In the genomic region with DNA sequence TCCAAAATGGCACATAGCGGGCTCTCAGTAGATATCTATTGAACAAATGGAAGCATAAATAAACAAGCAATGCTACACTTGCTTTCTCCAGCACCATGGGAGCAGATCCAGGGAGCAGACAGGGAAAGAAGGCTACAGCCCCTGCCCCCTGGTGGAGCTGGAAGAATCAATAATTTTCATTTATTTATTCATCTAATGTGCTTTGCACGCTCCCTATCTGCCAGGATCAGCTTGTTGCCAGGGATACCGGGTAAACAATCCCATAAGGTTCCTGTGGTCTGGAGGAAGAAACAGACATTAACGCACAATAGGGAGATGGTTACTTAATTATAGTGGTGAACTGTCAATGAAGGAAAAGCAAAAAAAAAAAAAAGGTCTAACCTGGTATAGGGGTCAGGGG, we compare ENCODE assay signal across 9 cellular contexts. TPM values are rescaled to one million over a fixed set of nuclear protein-coding genes. Genes with fewer than 3 reads are reported as not detected.
A peak's percentile ranks its signal among the peaks of the same experiment; 100 is the strongest.
DNase-seq lines count a peak whose midpoint lies in the region; ATAC-seq and TF ChIP-seq lines count a peak whose summit lies in the region.
"Had no signal": no experiment of that assay in that cellular context is flagged by ENCODE, and none has a peak within 500 bp of the region (broad histone marks: within the 10 kb centered on the region; RNA-seq: fewer than 3 reads in every experiment).

No MANE protein-coding gene starts in this region.

- peaks cover 7% of the 10 kb centered on the region for H3K36me3 Mint-ChIP-seq in activated CD8-positive, alpha-beta memory T cell treated with anti-CD3 and anti-CD28 coated beads, Interleukin-2, amount 10 ng/mL, durations not matched to agents 7 days and 5 days
- H3K36me3 Mint-ChIP-seq: activated naive CD4-positive, alpha-beta T cell treated with anti-CD3 and anti-CD28 coated beads, Interleukin-2, amount 50 U/mL, for 24 hours had no signal

- TF ChIP-seq CTCF in gastroesophageal sphincter (IDR thresholded peaks at IDR 0.05): peak in 1 of 4 experiments; percentile 30
- peak; percentile 7 to 27 (median 19) for TF ChIP-seq CTCF in tibial nerve (IDR thresholded peaks at IDR 0.05)

- CTCF ChIA-PET in activated CD8-positive, alpha-beta memory T cell treated with anti-CD3 and anti-CD28 coated beads, Interleukin-2, amount 10 ng/mL, durations not matched to agents 7 days and 5 days (lab: Charles Lee): interaction anchor here (1.6 kb wide), 1 partner anchor 11 kb away, joined by 7 read pairs; no protein-coding TSS in a partner anchor

- peaks cover 17% of the 10 kb centered on the region for H3K4me1 Mint-ChIP-seq in activated CD8-positive, alpha-beta memory T cell treated with anti-CD3 and anti-CD28 coated beads, Interleukin-2, amount 10 ng/mL, durations not matched to agents 7 days and 5 days
- H3K4me1 Mint-ChIP-seq: activated naive CD4-positive, alpha-beta T cell treated with anti-CD3 and anti-CD28 coated beads, Interleukin-2, amount 50 U/mL, for 24 hours had no signal

- peak; percentile 34 for DNase-seq in activated CD8-positive, alpha-beta memory T cell treated with anti-CD3 and anti-CD28 coated beads, Interleukin-2, amount 50 U/mL, for 48 hours
- DNase-seq in activated CD8-positive, alpha-beta memory T cell treated with anti-CD3 and anti-CD28 coated beads, Interleukin-2, amount 10 ng/mL, durations not matched to agents 7 days and 5 days: no peak
- DNase-seq in SHP77 treated with DMSO at 0.1 percent for 48 hours (lab: John Stamatoyannopoulos, UW) (peak; percentile 6), tibial nerve (ENCODE audit: low spot score in 2 of 2) (no peak), RPMI8226 (no peak)
- DNase-seq in activated naive CD4-positive, alpha-beta T cell treated with Interleukin-2 at 50 U/mL for 16 hours: no peak

- no peak for ATAC-seq in activated CD8-positive, alpha-beta memory T cell treated with anti-CD3 and anti-CD28 coated beads, Interleukin-2, amount 10 ng/mL, durations not matched to agents 7 days and 5 days
- ATAC-seq in gastroesophageal sphincter (peak; percentile 46), GM19452 (IDR thresholded peaks at IDR 0.05; ENCODE audit: unreplicated experiment) (no peak)

- peaks cover 0 to 6% (median 0%) of the 10 kb centered on the region in 3 donors for H3K4me1 ChIP-seq in gastroesophageal sphincter
- H3K4me1 ChIP-seq in tibial nerve: peaks cover 0 to 8% (median 0%) of the 10 kb centered on the region in 4 donors

- no peaks in the 10 kb centered on the region for H3K9me3 Mint-ChIP-seq in activated CD8-positive, alpha-beta memory T cell treated with anti-CD3 and anti-CD28 coated beads, Interleukin-2, amount 10 ng/mL, durations not matched to agents 7 days and 5 days (ENCODE audit: low read depth)
- H3K9me3 Mint-ChIP-seq: activated naive CD4-positive, alpha-beta T cell treated with anti-CD3 and anti-CD28 coated beads, Interleukin-2, amount 50 U/mL, for 24 hours had no signal

- H3K9me3 ChIP-seq in gastroesophageal sphincter (no peaks in the 10 kb centered on the region), tibial nerve (no peaks in the 10 kb centered on the region)

- 33 to 46% methylated on average over 3 of the region's 4 CpGs for WGBS in gastroesophageal sphincter (ENCODE audit: low coverage in 1 of 2), 2 donors
- 37 to 38% methylated on average over 4 of the region's 4 CpGs for WGBS in tibial nerve, 2 donors

- TF ChIP-seq POLR2A in gastroesophageal sphincter (IDR thresholded peaks at IDR 0.05): no peak
- no peak for TF ChIP-seq POLR2A in tibial nerve (IDR thresholded peaks at IDR 0.05)

- no peak overlapping the region for H3K27ac Mint-ChIP-seq in activated CD8-positive, alpha-beta memory T cell treated with anti-CD3 and anti-CD28 coated beads, Interleukin-2, amount 10 ng/mL, durations not matched to agents 7 days and 5 days
- H3K27ac Mint-ChIP-seq: activated naive CD4-positive, alpha-beta T cell treated with anti-CD3 and anti-CD28 coated beads, Interleukin-2, amount 50 U/mL, for 24 hours had no signal

- H3K27ac ChIP-seq in gastroesophageal sphincter (no peak overlapping the region), tibial nerve (peak overlapping the region in 1 of 4 donors; percentile 55)

- H3K4me3 Mint-ChIP-seq in activated CD8-positive, alpha-beta memory T cell treated with anti-CD3 and anti-CD28 coated beads, Interleukin-2, amount 10 ng/mL, durations not matched to agents 7 days and 5 days: no peak overlapping the region
- H3K4me3 Mint-ChIP-seq: activated naive CD4-positive, alpha-beta T cell treated with anti-CD3 and anti-CD28 coated beads, Interleukin-2, amount 50 U/mL, for 24 hours had no signal

- TF ChIP-seq EP300 in gastroesophageal sphincter (IDR thresholded peaks at IDR 0.05) (no peak), tibial nerve (IDR thresholded peaks at IDR 0.05) (no peak)

- H3K4me3 ChIP-seq in gastroesophageal sphincter: no peak overlapping the region
- H3K4me3 ChIP-seq in tibial nerve: no peak overlapping the region

- H3K36me3 ChIP-seq in gastroesophageal sphincter (no peaks in the 10 kb centered on the region), tibial nerve (no peaks in the 10 kb centered on the region)

- H3K27me3 Mint-ChIP-seq in activated CD8-positive, alpha-beta memory T cell treated with anti-CD3 and anti-CD28 coated beads, Interleukin-2, amount 10 ng/mL, durations not matched to agents 7 days and 5 days: no peaks in the 10 kb centered on the region
- H3K27me3 Mint-ChIP-seq: activated naive CD4-positive, alpha-beta T cell treated with anti-CD3 and anti-CD28 coated beads, Interleukin-2, amount 50 U/mL, for 24 hours had no signal

- H3K27me3 ChIP-seq in gastroesophageal sphincter (no peaks in the 10 kb centered on the region), tibial nerve (no peaks in the 10 kb centered on the region)

RNA-seq across cellular contexts. Expression of a gene that starts 40.1 kb away (rescaled TPM):
- 10 to 100 TPM; 62.3 to 76.1 TPM for total RNA-seq in activated CD8-positive, alpha-beta memory T cell treated with anti-CD3 and anti-CD28 coated beads, Interleukin-2, amount 10 ng/mL, durations not matched to agents 7 days and 5 days
- total RNA-seq in gastroesophageal sphincter (100 to 1,000 TPM in 1 of 4 donors, 10 to 100 TPM in 3; 72.0 to 108 (median 84.7) TPM), tibial nerve (100 to 1,000 TPM in 1 of 4 donors, 10 to 100 TPM in 3; 72.8 to 164 (median 88.6) TPM)

RNA-seq across cellular contexts. Expression of a gene that starts 47.3 kb away (rescaled TPM):
- total RNA-seq in activated CD8-positive, alpha-beta memory T cell treated with anti-CD3 and anti-CD28 coated beads, Interleukin-2, amount 10 ng/mL, durations not matched to agents 7 days and 5 days: 100 to 1,000 TPM in 1 of 2 experiments, 10 to 100 TPM in 1; 58.4 to 102 TPM
- total RNA-seq in gastroesophageal sphincter (10 to 100 TPM; 16.2 to 92.7 (median 46.7) TPM), tibial nerve (10 to 100 TPM; 33.0 to 97.2 (median 50.1) TPM)

Comparison
In these comparisons a context has a peak if more than half of its experiments do, and no peak if none do; other contexts are left out.
1. DNase-seq: peak in activated CD8-positive, alpha-beta memory T cell treated with anti-CD3 and anti-CD28 coated beads, Interleukin-2, amount 50 U/mL, for 48 hours (single experiment) and SHP77 treated with DMSO at 0.1 percent for 48 hours (single experiment); none in activated CD8-positive, alpha-beta memory T cell treated with anti-CD3 and anti-CD28 coated beads, Interleukin-2, amount 10 ng/mL, durations not matched to agents 7 days and 5 days (single experiment), tibial nerve (0 of 2), RPMI8226 (single experiment) and activated naive CD4-positive, alpha-beta T cell treated with Interleukin-2 at 50 U/mL for 16 hours (single experiment).